24 cellular contexts compared by ENCODE assay signal in the genomic region with DNA sequence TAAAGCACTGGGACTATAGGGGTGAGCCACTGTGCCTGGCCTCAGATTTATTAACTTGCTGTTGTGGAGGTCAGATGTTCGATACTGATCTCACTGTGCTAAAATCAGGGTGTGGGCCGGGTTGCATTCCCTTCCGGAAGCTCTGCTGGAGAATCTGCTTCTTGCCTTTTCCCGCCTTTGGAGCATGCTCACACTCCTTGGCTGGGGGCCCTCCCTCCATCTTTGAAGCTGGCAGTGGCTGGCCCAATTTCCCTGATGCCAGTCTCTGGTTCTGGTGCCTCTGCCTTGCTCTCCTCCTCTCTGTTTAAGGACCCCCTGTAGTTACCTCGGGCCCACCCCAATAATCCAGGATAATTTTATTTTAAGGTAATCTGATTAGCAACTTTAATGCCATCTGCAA. TPM values are rescaled to one million over a fixed set of nuclear protein-coding genes. Genes with fewer than 3 reads are reported as not detected.
DNase-seq lines count a peak whose midpoint lies in the region; ATAC-seq, FAIRE-seq and TF ChIP-seq lines count a peak whose summit lies in the region.
"Had no signal": no experiment of that assay in that cellular context is flagged by ENCODE, and none has a peak within 500 bp of the region (broad histone marks: within the 10 kb centered on the region; RNA-seq: fewer than 3 reads in every experiment).

No MANE protein-coding gene starts in this region.

- no peak overlapping the region for H4K8ac ChIP-seq in mesendoderm (ENCODE audit: low read depth, low read length)

- TF ChIP-seq EP300 in Ishikawa (IDR thresholded peaks at IDR 0.05; ENCODE audit: borderline replicate concordance) = no peak
- TF ChIP-seq EP300 in K562 (IDR thresholded peaks at IDR 0.05; ENCODE audit: low read length) = no peak

- H3K23ac ChIP-seq in mesendoderm (ENCODE audit: low read length) = no peak overlapping the region

- H3K4me3 ChIP-seq in HCT116 (replicated peaks in 1 of 2; ENCODE audit: low read depth in 1 of 2, low read length in 2 of 2) = no peak overlapping the region
- H3K4me3 ChIP-seq in K562 = no peak overlapping the region
- no peak overlapping the region for H3K4me3 ChIP-seq in mesendoderm (ENCODE audit: low read length)
- H3K4me3 ChIP-seq: A549; BLaER1 treated with 17β-estradiol and CSF1 and Interleukin-3, amounts not matched to agents 10 nM and 100 nM had no signal

- no peaks in the 10 kb centered on the region for H3K79me2 ChIP-seq in HCT116 (ENCODE audit: insufficient read depth, low read length)
- H3K79me2 ChIP-seq in K562 (ENCODE audit: control insufficient read depth, insufficient read depth, low read length) = no peaks in the 10 kb centered on the region
- no peaks in the 10 kb centered on the region for H3K79me2 ChIP-seq in mesendoderm (ENCODE audit: control insufficient read depth, insufficient read depth, low read length)

- WGBS in K562 (ENCODE audit: insufficient coverage, low coverage, missing lambda C conversion rate) = 6% methylated on average over 5 of the region's 5 CpGs
- no CpG with 5 or more reads among the region's 5 CpGs for WGBS in mesendoderm (ENCODE audit: extremely low coverage, insufficient coverage, low lambda C conversion rate)

- no peak overlapping the region for H3K4ac ChIP-seq in mesendoderm (ENCODE audit: low read depth, low read length)

- no peaks in the 10 kb centered on the region for H3K36me3 ChIP-seq in HCT116 (ENCODE audit: control insufficient read depth in 1 of 2, insufficient read depth in 2 of 2, low read length in 2 of 2)
- no peaks in the 10 kb centered on the region for H3K36me3 ChIP-seq in K562 (ENCODE audit: control insufficient read depth, insufficient read depth, low read length)
- no peaks in the 10 kb centered on the region for H3K36me3 ChIP-seq in mesendoderm (ENCODE audit: control insufficient read depth, insufficient read depth, low read length)
- H3K36me3 ChIP-seq: BLaER1 treated with 17β-estradiol and CSF1 and Interleukin-3, amounts not matched to agents 10 nM and 100 nM had no signal

- no peaks in the 10 kb centered on the region for H4K20me1 ChIP-seq in HCT116 (ENCODE audit: insufficient read depth)
- no peaks in the 10 kb centered on the region for H4K20me1 ChIP-seq in K562 (replicated peaks; ENCODE audit: control insufficient read depth, insufficient read depth, low read length)
- H4K20me1 ChIP-seq: BLaER1 treated with 17β-estradiol and CSF1 and Interleukin-3, amounts not matched to agents 10 nM and 100 nM had no signal

- no peaks in the 10 kb centered on the region for H3K9me1 ChIP-seq in K562 (ENCODE audit: control insufficient read depth, insufficient read depth, low read length)

- H3K9ac ChIP-seq in HCT116 (ENCODE audit: low read length) = no peak overlapping the region
- H3K9ac ChIP-seq in K562 (ENCODE audit: insufficient read depth in 1 of 2, low read depth in 2 of 2, low read length in 2 of 2) = no peak overlapping the region
- no peak overlapping the region for H3K9ac ChIP-seq in mesendoderm (ENCODE audit: low read length)
- H3K9ac ChIP-seq: BLaER1 treated with 17β-estradiol and CSF1 and Interleukin-3, amounts not matched to agents 10 nM and 100 nM had no signal

- RAD21 ChIA-PET in HCT116 (lab: Charles Lee; ENCODE audit: low non-redundant PET in 1 of 2, low total read pairs in 2 of 2, uncharacterized antibody in 2 of 2, unreplicated experiment in 2 of 2) = no interaction called here

- no peak overlapping the region for H2BK15ac ChIP-seq in mesendoderm (replicated peaks; ENCODE audit: low read depth)

- H4K5ac ChIP-seq in mesendoderm (ENCODE audit: low read length) = no peak overlapping the region

- no peak overlapping the region for H3K56ac ChIP-seq in mesendoderm (ENCODE audit: low read length)

- H2AK5ac ChIP-seq in mesendoderm (ENCODE audit: low read length) = no peak overlapping the region

- H3K4me1 ChIP-seq in HCT116 (ENCODE audit: control insufficient read depth in 1 of 2, insufficient read depth in 2 of 2, low read length in 2 of 2) = no peaks in the 10 kb centered on the region
- H3K4me1 ChIP-seq in K562 (replicated peaks in 1 of 2; ENCODE audit: control insufficient read depth in 2 of 2, insufficient read depth in 2 of 2, low read length in 2 of 2) = no peaks in the 10 kb centered on the region
- no peaks in the 10 kb centered on the region for H3K4me1 ChIP-seq in mesendoderm (ENCODE audit: control insufficient read depth, low read depth, low read length)
- H3K4me1 ChIP-seq: A549, Caco-2 had no signal

- CTCF ChIA-PET in HCT116 (lab: Charles Lee) = no interaction called here
- CTCF ChIA-PET in K562 (lab: Yijun Ruan, JAX; ENCODE audit: low intra/inter-chr PET ratio) = no interaction called here

- H3K79me1 ChIP-seq in mesendoderm (ENCODE audit: low read length) = no peaks in the 10 kb centered on the region

- BruUV-seq in HCT116 (replicated peaks; lab: Mats Ljungman, UMichigan) (no TSS peak), K562 (replicated peaks; lab: Mats Ljungman, UMichigan) (no TSS peak)

- TF ChIP-seq POLR2A in HCT116 (IDR thresholded peaks at IDR 0.05; ENCODE audit: borderline replicate concordance, extremely low read depth, insufficient read depth, insufficient read length) (no peak), K562 (conservative IDR thresholded peaks at IDR 0.05) (no peak)

- TF ChIP-seq RAD21 in HCT116 (IDR thresholded peaks at IDR 0.05; ENCODE audit: low read depth) (no peak), Ishikawa (IDR thresholded peaks at IDR 0.05; ENCODE audit: low read depth) (no peak), K562 (CRISPR knock-in tag; conservative IDR thresholded peaks at IDR 0.05 in 1 of 2, IDR thresholded peaks at IDR 0.05 in 1 of 2) (no peak)

- no peaks in the 10 kb centered on the region for H3K9me2 ChIP-seq in HCT116 (ENCODE audit: insufficient read depth)

- POLR2A ChIA-PET in HCT116 (lab: Charles Lee) = no interaction called here
- POLR2A ChIA-PET in K562 (lab: Yijun Ruan, JAX) = no interaction called here

- DNase-seq in HCT116 (ENCODE audit: low read depth, low spot score) (no peak), K562 (ENCODE audit: extremely low read depth in 1 of 4, low spot score in 3 of 4) (no peak), mesendoderm (peak; percentile 55), cortex of kidney (lab: John Stamatoyannopoulos, UW) (no peak)
- no peak for DNase-seq in activated naive CD4-positive, alpha-beta T cell treated with anti-CD3 and anti-CD28 coated beads, Interleukin-2, amount 50 U/mL, for 16 hours
- DNase-seq in activated CD4-positive, alpha-beta T cell treated with anti-CD3 and anti-CD28 coated beads, Interleukin-2, amount 50 U/mL, for 1 hour = no peak
- DNase-seq: AML-193; Caco-2; CD4-positive, alpha-beta memory T cell; H9; Karpas-422; NCI-H1092; NCI-H1417 treated with DMSO at 0.1 percent for 48 hours; NCI-H1694 treated with DMSO at 0.1 percent for 48 hours; NCI-H2081; NCI-H226; NCI-H510A; NCI-H69; NK-92 treated with Interleukin-12 subunit alpha and Interleukin-12 subunit beta, amount 100 ng/mL, for 24 hours; PC-3 had no signal

- no peak overlapping the region for H3K27ac ChIP-seq in HCT116 (ENCODE audit: low read depth, low read length)
- no peak overlapping the region for H3K27ac ChIP-seq in K562 (ENCODE audit: extremely low read depth, low read depth, low read length)
- H3K27ac ChIP-seq in mesendoderm (ENCODE audit: low read depth, low read length) = no peak overlapping the region
- H3K27ac ChIP-seq: A549; BLaER1 treated with 17β-estradiol and CSF1 and Interleukin-3, amounts not matched to agents 10 nM and 100 nM had no signal

- H3K27me3 ChIP-seq in HCT116 (ENCODE audit: insufficient read depth, low read length) (no peaks in the 10 kb centered on the region), K562 (ENCODE audit: control insufficient read depth in 2 of 2, insufficient read depth in 2 of 2, low read length in 2 of 2) (peaks cover 24 to 35% of the 10 kb centered on the region in 2 experiments; a peak in 4 of 5 replicates), mesendoderm (ENCODE audit: insufficient read depth, low read length, poor library complexity) (no peaks in the 10 kb centered on the region)
- H3K27me3 ChIP-seq: BLaER1 treated with 17β-estradiol and CSF1 and Interleukin-3, amounts not matched to agents 10 nM and 100 nM had no signal

- ATAC-seq in HCT116 (peak; percentile 25; the same call in 1 of the 2 replicates), K562 (no peak; the same call in 2 of the 3 replicates)
- ATAC-seq: A549, PC-3 had no signal

- no peak for TF ChIP-seq CTCF in HCT116 (IDR thresholded peaks at IDR 0.05 in 2 of 3, conservative IDR thresholded peaks at IDR 0.05 in 1 of 3; ENCODE audit: borderline replicate concordance in 1 of 3, insufficient read depth in 1 of 3, low read depth in 2 of 3, low read length in 2 of 3)
- TF ChIP-seq CTCF in K562 (IDR thresholded peaks at IDR 0.05 in 2 of 3, conservative IDR thresholded peaks at IDR 0.05 in 1 of 3; ENCODE audit: insufficient read depth in 2 of 3, low read depth in 1 of 3, low read length in 3 of 3) = no peak

- no peak overlapping the region for H2BK5ac ChIP-seq in mesendoderm (ENCODE audit: low read length)

- no peak for FAIRE-seq in K562 (lab: Jason Lieb, UNC)
- FAIRE-seq: A549, GM19239 had no signal

- no peak overlapping the region for H3K4me2 ChIP-seq in HCT116 (ENCODE audit: low read length)
- H3K4me2 ChIP-seq in K562 (ENCODE audit: insufficient read depth, low read length) = no peak overlapping the region
- no peak overlapping the region for H3K4me2 ChIP-seq in mesendoderm (ENCODE audit: low read length)
- H3K4me2 ChIP-seq: A549; BLaER1 treated with 17β-estradiol and CSF1 and Interleukin-3, amounts not matched to agents 10 nM and 100 nM had no signal

- H2BK120ac ChIP-seq in mesendoderm (ENCODE audit: low read depth, low read length) = no peak overlapping the region

- intact Hi-C loops in HCT116 (cut with micrococcal nuclease) (no loop called here), K562 (cut with micrococcal nuclease) (no loop called here)

- in situ Hi-C loops in K562 (cut with MboI) = no loop called here

- H3K9me3 ChIP-seq in HCT116 (ENCODE audit: control insufficient read depth in 1 of 2, insufficient read depth in 1 of 2, low read depth in 1 of 2, low read length in 2 of 2) = no peaks in the 10 kb centered on the region
- H3K9me3 ChIP-seq in K562 (replicated peaks; ENCODE audit: control insufficient read depth, insufficient read depth, low read depth, low read length) = no peaks in the 10 kb centered on the region; the same call in 1 of the 2 replicates
- H3K9me3 ChIP-seq: Caco-2 had no signal

- no peak overlapping the region for H2AFZ ChIP-seq in HCT116 (ENCODE audit: low read depth, low read length, poor library complexity, severe bottlenecking)
- no peak overlapping the region for H2AFZ ChIP-seq in K562 (ENCODE audit: low read depth, low read length)

- no peak overlapping the region for H3K18ac ChIP-seq in mesendoderm (ENCODE audit: low read length)

RNA-seq across cellular contexts. Expression of a gene that starts 7.8 kb away (rescaled TPM):
- total RNA-seq in HCT116 (2021; ENCODE audit: unreplicated experiment) = 59.5 TPM
- polyA plus RNA-seq in HCT116 (2012) = 50.0 and 54.2 TPM in 2 replicates
- total RNA-seq in K562 (2011; cell fraction: chromatin; rRNA removed; ENCODE audit: low replicate concordance) = 163 and 183 TPM in 2 replicates
- total RNA-seq in K562 (2011; cell fraction: nucleolus; rRNA removed) = 87.5 and 88.7 TPM in 2 replicates
- total RNA-seq in K562 (2011; cell fraction: nucleoplasm; rRNA removed) = 91.3 and 119 TPM in 2 replicates
- total RNA-seq in K562 (2014; rRNA removed) = 44.0 and 48.8 TPM in 2 replicates
- 37.2 and 39.7 TPM in 2 replicates for total RNA-seq in K562 (2014; rRNA removed; fragmentation: Illumina TruSeq; extraction: Trizol)
- total RNA-seq in K562 (2015; rRNA removed; fragmentation: Illumina TruSeq; extraction: Trizol) = 43.6 and 47.2 TPM in 2 replicates
- total RNA-seq in K562 (2021) = 63.4 and 70.4 TPM in 2 replicates
- polyA plus RNA-seq in K562 (2011; rRNA removed) = 36.9 and 47.9 TPM in 2 replicates
- 40.0 and 41.1 TPM in 2 replicates for polyA plus RNA-seq in K562 (2011; cell fraction: cytosol; rRNA removed)
- 186 and 189 TPM in 2 replicates for polyA plus RNA-seq in K562 (2011; cell fraction: nucleus; rRNA removed)
- polyA plus RNA-seq in K562 (2012) = 49.8 and 55.3 TPM in 2 replicates
- polyA plus RNA-seq in K562 (2014; fragmentation: Illumina TruSeq; extraction: Trizol) = 60.4 and 69.6 TPM in 2 replicates
- 10 to 100 TPM; 21.1 to 29.2 TPM for polyA plus RNA-seq in K562 (2014; fragmentation: Nextera tagmentation; extraction: Ambion mirVana)
- polyA plus RNA-seq in K562 (2014; rRNA removed) = 34.2 and 35.0 TPM in 2 replicates
- 41.6 and 42.9 TPM in 2 replicates for polyA minus RNA-seq in K562 (2011; rRNA and poly(A)+ RNA removed)
- 38.5 and 39.2 TPM in 2 replicates for polyA minus RNA-seq in K562 (2011; cell fraction: cytosol; rRNA and poly(A)+ RNA removed)
- polyA minus RNA-seq in K562 (2011; cell fraction: nucleus; rRNA and poly(A)+ RNA removed) = 48.2 and 73.2 TPM in 2 replicates
- polyA plus RNA-seq in mesendoderm (2013, experiment 1 of 2) = 26.4 TPM
- 26.5 TPM for polyA plus RNA-seq in mesendoderm (2013, experiment 2 of 2)
